Comparison of ENCODE assay signal across 17 cellular contexts in the genomic region with DNA sequence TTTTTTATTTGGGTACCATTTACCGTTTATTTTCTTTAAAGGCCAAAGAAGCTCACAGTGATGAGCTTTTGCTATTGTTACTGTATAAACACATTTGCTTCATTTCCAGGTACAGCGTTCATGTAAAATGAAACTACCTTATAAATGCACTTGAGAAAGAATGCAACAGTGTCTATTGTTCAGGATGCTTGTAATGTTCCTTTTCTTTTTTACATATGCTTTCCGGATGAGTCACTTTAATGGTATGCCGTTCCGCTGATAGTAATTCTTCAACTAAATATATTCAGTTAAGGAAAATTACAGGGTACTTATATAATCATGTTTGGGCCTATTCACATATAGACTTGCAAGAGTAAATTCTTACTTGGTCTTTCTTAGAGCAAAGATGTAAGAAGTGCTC.
DNase-seq lines count a peak whose midpoint lies in the region; ATAC-seq and TF ChIP-seq lines count a peak whose summit lies in the region.
"Had no signal": no experiment of that assay in that cellular context is flagged by ENCODE, and none has a peak within 500 bp of the region (broad histone marks: within the 10 kb centered on the region; RNA-seq: fewer than 3 reads in every experiment).

No MANE protein-coding gene starts in this region.

- DNase-seq in A172 (ENCODE audit: low spot score) (peak; percentile 26), amniotic epithelial cell (ENCODE audit: low read depth) (peak; percentile 40), foreskin melanocyte (peak; percentile 8), NCI-H510A (lab: John Stamatoyannopoulos, UW) (no peak), progenitor cell of endocrine pancreas (ENCODE audit: low spot score, unreplicated experiment) (no peak), AML-193 (lab: John Stamatoyannopoulos, UW) (no peak)
- DNase-seq: activated CD4-positive, CD25-positive, alpha-beta regulatory T cell treated with anti-CD3 and anti-CD28 coated beads, Interleukin-2, amount 50 U/mL, for 72 hours; activated CD8-positive, alpha-beta memory T cell treated with anti-CD3 and anti-CD28 coated beads, Interleukin-2, amount 50 U/mL, for 48 hours; CD8-positive, alpha-beta T cell; NCI-H1105; NCI-H446; stimulated activated naive CD4-positive, alpha-beta T cell treated with Interleukin-2 at 50 U/mL for 16 hours had no signal

- H3K4me1 ChIP-seq in HUES6 (ENCODE audit: control insufficient read depth, insufficient read depth, low read length): peaks cover 14% of the 10 kb centered on the region

- H3K9me3 Mint-ChIP-seq in progenitor cell of endocrine pancreas (ENCODE audit: low read depth): no peaks in the 10 kb centered on the region
- H3K9me3 Mint-ChIP-seq: CD8-positive, alpha-beta T cell; memory B cell had no signal

- H3K4me3 ChIP-seq in HUES6 (ENCODE audit: low read depth, low read length): no peak overlapping the region

- peak overlapping the region; percentile 44; the same call in 1 of the 2 replicates for H3K27ac ChIP-seq in HUES6 (ENCODE audit: low read depth, low read length)
- H3K27ac ChIP-seq: neutrophil had no signal

- no peak overlapping the region for H3K27ac Mint-ChIP-seq in progenitor cell of endocrine pancreas
- H3K27ac Mint-ChIP-seq: activated naive CD8-positive, alpha-beta T cell; CD8-positive, alpha-beta T cell; memory B cell had no signal

- no peak for ATAC-seq in GM18517 (IDR thresholded peaks at IDR 0.05; ENCODE audit: unreplicated experiment)
- ATAC-seq: CD8-positive, alpha-beta T cell had no signal

- H3K27me3 Mint-ChIP-seq in progenitor cell of endocrine pancreas: no peaks in the 10 kb centered on the region
- H3K27me3 Mint-ChIP-seq: activated naive CD8-positive, alpha-beta T cell; memory B cell had no signal

- no peak overlapping the region for H3K4me3 Mint-ChIP-seq in progenitor cell of endocrine pancreas (ENCODE audit: low read depth)
- H3K4me3 Mint-ChIP-seq: activated naive CD8-positive, alpha-beta T cell; CD8-positive, alpha-beta T cell; memory B cell had no signal

- H3K9ac ChIP-seq in HUES6 (ENCODE audit: low read length): no peak overlapping the region

- peaks cover 2% of the 10 kb centered on the region for H3K36me3 Mint-ChIP-seq in progenitor cell of endocrine pancreas (ENCODE audit: insufficient read depth)
- H3K36me3 Mint-ChIP-seq: CD8-positive, alpha-beta T cell had no signal

- no peaks in the 10 kb centered on the region for H3K27me3 ChIP-seq in HUES6 (ENCODE audit: control insufficient read depth, insufficient read depth, low read length)
- H3K27me3 ChIP-seq: neutrophil had no signal

- H3K9me3 ChIP-seq in HUES6 (ENCODE audit: control insufficient read depth, insufficient read depth, low read depth, low read length): no peaks in the 10 kb centered on the region
- H3K9me3 ChIP-seq: neutrophil had no signal

- peaks cover 3% of the 10 kb centered on the region for H3K4me1 Mint-ChIP-seq in progenitor cell of endocrine pancreas (ENCODE audit: low read depth)
- H3K4me1 Mint-ChIP-seq: memory B cell had no signal

- TF ChIP-seq CTCF in progenitor cell of endocrine pancreas (IDR thresholded peaks at IDR 0.05; ENCODE audit: unreplicated experiment): no peak

- no peaks in the 10 kb centered on the region for H3K36me3 ChIP-seq in HUES6 (ENCODE audit: control insufficient read depth, insufficient read depth, low read length)
- H3K36me3 ChIP-seq: neutrophil had no signal

Comparison
In these comparisons a context has a peak if more than half of its experiments do, and no peak if none do; other contexts are left out.
1. DNase-seq: peak in A172 (single experiment), amniotic epithelial cell (single experiment) and foreskin melanocyte (single experiment); none in NCI-H510A (single experiment), progenitor cell of endocrine pancreas (single experiment) and AML-193 (0 of 2).